In genomic region chr10:123884351-123884906, GRCh38 we compare ENCODE assay signal across 21 cellular contexts. TPM values are rescaled to one million over a fixed set of nuclear protein-coding genes. Genes with fewer than 3 reads are reported as not detected.
DNase-seq lines count a peak whose midpoint lies in the region; ATAC-seq lines count a peak whose summit lies in the region.
"Had no signal": no experiment of that assay in that cellular context is flagged by ENCODE, and none has a peak within 500 bp of the region (broad histone marks: within the 10 kb centered on the region; RNA-seq: fewer than 3 reads in every experiment).

No MANE protein-coding gene starts in this region.

- H3K36me3 ChIP-seq in neuronal stem cell (replicated peaks in 1 of 2; ENCODE audit: control insufficient read depth in 2 of 2, insufficient read depth in 2 of 2, low read length in 2 of 2): no peaks in the 10 kb centered on the region
- H3K36me3 ChIP-seq: SJSA1 had no signal

- H2BK15ac ChIP-seq in neuronal stem cell (ENCODE audit: low read length): no peak overlapping the region

- ATAC-seq in HG02870 (IDR thresholded peaks at IDR 0.05; ENCODE audit: unreplicated experiment) (no peak), GM21723 (IDR thresholded peaks at IDR 0.05; ENCODE audit: unreplicated experiment) (no peak)
- ATAC-seq: HCT116, PC-3 had no signal

- no peak overlapping the region for H2BK5ac ChIP-seq in neuronal stem cell (ENCODE audit: low read length)

- H3K23ac ChIP-seq in neuronal stem cell (ENCODE audit: low read depth, low read length, poor library complexity): no peak overlapping the region

- H3K4me3 ChIP-seq in neuronal stem cell (ENCODE audit: low read length in 2 of 2): no peak overlapping the region
- H3K4me3 ChIP-seq: SJSA1 had no signal

- no peak overlapping the region for H2BK12ac ChIP-seq in neuronal stem cell (ENCODE audit: low read length)

- no peak overlapping the region for H3K9ac ChIP-seq in neuronal stem cell (ENCODE audit: low read depth, low read length, poor library complexity)

- WGBS in neuronal stem cell (ENCODE audit: extremely low coverage in 2 of 2, insufficient read length in 2 of 2, insufficient replicate concordance in 1 of 2), 2 donors: no CpG with 5 or more reads among the region's 7 CpGs

- no peak overlapping the region for H3K18ac ChIP-seq in neuronal stem cell (ENCODE audit: low read length)

- H3K14ac ChIP-seq in neuronal stem cell (ENCODE audit: low read length): no peak overlapping the region

- H3K27ac ChIP-seq in neuronal stem cell (replicated peaks; ENCODE audit: low read length) (no peak overlapping the region), temporal lobe (ENCODE audit: low read depth, low read length) (peak overlapping the region; percentile 5)
- H3K27ac ChIP-seq: 22Rv1, C4-2B, SJSA1 had no signal

- H3K4ac ChIP-seq in neuronal stem cell (ENCODE audit: low read length): no peak overlapping the region

- no peak overlapping the region for H4K8ac ChIP-seq in neuronal stem cell (ENCODE audit: low read depth, low read length)

- no peaks in the 10 kb centered on the region for H3K9me3 ChIP-seq in neuronal stem cell (replicated peaks in 1 of 2; ENCODE audit: control insufficient read depth in 2 of 2, insufficient read depth in 1 of 2, low read depth in 1 of 2, low read length in 2 of 2)
- H3K9me3 ChIP-seq: SJSA1 had no signal

- peak; percentile 28 for DNase-seq in activated effector memory CD4-positive, alpha-beta T cell treated with anti-CD3 and anti-CD28 coated beads, Interleukin-2, amount 50 U/mL, for 16 hours
- DNase-seq in activated effector memory CD4-positive, alpha-beta T cell treated with Interleukin-2 at 50 U/mL for 16 hours: no peak
- DNase-seq in neuronal stem cell (ENCODE audit: low spot score) (no peak), GOT3 (lab: John Stamatoyannopoulos, UW) (no peak), HCEC 1CT (no peak)
- DNase-seq: AML-193, MM.1S, NCI-H1092, NCI-H1436 treated with DMSO at 0.1 percent for 48 hours, NCI-H2029, NCI-H345, NCI-H526, PC-3 had no signal

- H3K4me2 ChIP-seq in neuronal stem cell (ENCODE audit: insufficient read depth, low read length, poor library complexity, severe bottlenecking): no peak overlapping the region

- no peaks in the 10 kb centered on the region for H3K79me1 ChIP-seq in neuronal stem cell (ENCODE audit: low read depth, low read length)

- H2BK120ac ChIP-seq in neuronal stem cell (ENCODE audit: low read depth, low read length): no peak overlapping the region

- no peak overlapping the region for H4K91ac ChIP-seq in neuronal stem cell (ENCODE audit: low read depth, low read length, poor library complexity)

- H3K27me3 ChIP-seq in neuronal stem cell (ENCODE audit: control insufficient read depth in 3 of 3, insufficient read depth in 3 of 3, low read depth in 1 of 3, low read length in 3 of 3): peaks cover 0 to 22% (median 2%) of the 10 kb centered on the region in 3 experiments
- H3K27me3 ChIP-seq: SJSA1 had no signal

- H3K4me1 ChIP-seq in neuronal stem cell (ENCODE audit: control insufficient read depth in 2 of 2, insufficient read depth in 1 of 2, low read depth in 1 of 2, low read length in 2 of 2): peaks cover 0 to 8% of the 10 kb centered on the region in 2 donors
- H3K4me1 ChIP-seq: SJSA1 had no signal

- no peak overlapping the region for H2AFZ ChIP-seq in neuronal stem cell (ENCODE audit: low read length)

- peak overlapping the region; percentile 63 for H2AK5ac ChIP-seq in neuronal stem cell (ENCODE audit: low read depth, low read length)

RNA-seq across cellular contexts. Expression of gene CPXM2, which starts 7.2 kb away (rescaled TPM):
- polyA plus RNA-seq in neuronal stem cell (2013, experiment 1 of 2): 0.03 TPM
- polyA plus RNA-seq in neuronal stem cell (2013, experiment 2 of 2): 0.04 TPM
- total RNA-seq in temporal lobe: 0.49 TPM
- total RNA-seq: LHCN-M2, PC-3, SJSA1 had no signal
